Comparison of ENCODE assay signal across 15 cellular contexts in genomic region chr4:158147151-158147550, GRCh38. TPM values are rescaled to one million over a fixed set of nuclear protein-coding genes. Genes with fewer than 3 reads are reported as not detected.
DNase-seq lines count a peak whose midpoint lies in the region; ATAC-seq and TF ChIP-seq lines count a peak whose summit lies in the region.
"Had no signal": no experiment of that assay in that cellular context is flagged by ENCODE, and none has a peak within 500 bp of the region (broad histone marks: within the 10 kb centered on the region; RNA-seq: fewer than 3 reads in every experiment).

No MANE protein-coding gene starts in this region.

- intact Hi-C loops in left cardiac atrium (cut with DNase I) (no loop called here), heart left ventricle (cut with DNase I) (no loop called here)

- peaks cover 0 to 54% (median 4%) of the 10 kb centered on the region in 12 donors for H3K4me1 ChIP-seq in heart left ventricle

- ATAC-seq in left cardiac atrium, result no peak
- ATAC-seq in HG02885 (IDR thresholded peaks at IDR 0.05; ENCODE audit: poor library complexity, unreplicated experiment), result no peak
- no peak for ATAC-seq in heart left ventricle
- ATAC-seq: CD8-positive, alpha-beta T cell; GM12878 had no signal

- peaks cover 0 to 82% (median 30%) of the 10 kb centered on the region in 9 donors for H3K36me3 ChIP-seq in heart left ventricle

- DNase-seq in substantia nigra (lab: John Stamatoyannopoulos, UW), result no peak
- DNase-seq in left cardiac atrium, result no peak
- no peak for DNase-seq in heart left ventricle
- DNase-seq: Calu3; CD8-positive, alpha-beta T cell; DND-41; EL; GOT3; H7; IMR-90 had no signal

- no peaks in the 10 kb centered on the region for H3K27me3 ChIP-seq in layer of hippocampus (ENCODE audit: control insufficient read depth, insufficient read depth, low read length)
- no peaks in the 10 kb centered on the region for H3K27me3 ChIP-seq in heart left ventricle
- H3K27me3 ChIP-seq: BLaER1 treated with 17β-estradiol and CSF1 and Interleukin-3, amounts not matched to agents 10 nM and 100 nM had no signal

- H3K27ac ChIP-seq in angular gyrus (ENCODE audit: low read depth, low read length), result peak overlapping the region; percentile 62
- peak overlapping the region; percentile 63 for H3K27ac ChIP-seq in layer of hippocampus (ENCODE audit: low read depth, low read length)
- H3K27ac ChIP-seq in substantia nigra (ENCODE audit: low read depth, low read length, poor library complexity, severe bottlenecking), result peak overlapping the region; percentile 39
- no peak overlapping the region for H3K27ac ChIP-seq in heart left ventricle
- H3K27ac ChIP-seq: BLaER1 treated with 17β-estradiol and CSF1 and Interleukin-3, amounts not matched to agents 10 nM and 100 nM had no signal

- TF ChIP-seq POLR2A in heart left ventricle (IDR thresholded peaks at IDR 0.05), result no peak

- no peak overlapping the region for H3K4me3 ChIP-seq in heart left ventricle
- H3K4me3 ChIP-seq: BLaER1 treated with 17β-estradiol and CSF1 and Interleukin-3, amounts not matched to agents 10 nM and 100 nM; GM12878 had no signal

- no peak for TF ChIP-seq CTCF in heart left ventricle (IDR thresholded peaks at IDR 0.05)

- no peaks in the 10 kb centered on the region for H3K9me3 ChIP-seq in heart left ventricle

- 94 to 97% (median 96%) methylated on average over 3 of the region's 3 CpGs for WGBS in heart left ventricle, 4 donors

RNA-seq across cellular contexts. Expression of gene GASK1B, which starts 25.7 kb away (rescaled TPM):
- total RNA-seq in left cardiac atrium (10 to 100 TPM; 61.5 to 71.2 TPM), heart left ventricle (100 to 1,000 TPM in 2 of 9 donors, 10 to 100 TPM in 7; 34.5 to 108 (median 73.9) TPM)
- 10 to 100 TPM; 10.0 to 38.5 TPM for polyA plus RNA-seq in heart left ventricle
- total RNA-seq: CD8-positive, alpha-beta T cell had no signal

Comparison
In these comparisons a context has a peak if more than half of its experiments do, and no peak if none do; other contexts are left out.
1. H3K27ac ChIP-seq: peak in angular gyrus (single experiment), layer of hippocampus (single experiment) and substantia nigra (single experiment); none in heart left ventricle (0 of 12).